Comparison of ENCODE assay signal across 8 cellular contexts in genomic region chr4:11095-11786, GRCh38. TPM values are rescaled to one million over a fixed set of nuclear protein-coding genes. Genes with fewer than 3 reads are reported as not detected.
DNase-seq lines count a peak whose midpoint lies in the region; ATAC-seq and TF ChIP-seq lines count a peak whose summit lies in the region.
"Not testable (repeated sequence)": the region's sequence is repeated elsewhere in the genome, so short reads cannot be mapped to it uniquely, and the experiment has no call there.
"Had no signal": no experiment of that assay in that cellular context is flagged by ENCODE, and none has a peak within 500 bp of the region (broad histone marks: within the 10 kb centered on the region; RNA-seq: fewer than 3 reads in every experiment).

No MANE protein-coding gene starts in this region.

- not testable (repeated sequence) for DNase-seq in activated CD8-positive, alpha-beta T cell treated with anti-CD3 and anti-CD28 coated beads, Interleukin-2, amount 10 ng/mL, durations not matched to agents 7 days and 5 days; left colon; sciatic nerve (ENCODE audit: low spot score); stimulated activated naive CD8-positive, alpha-beta T cell treated with anti-CD3 and anti-CD28 coated beads, Interleukin-15, amount 100 ng/mL, for 72 hours
- DNase-seq in fibroblast of villous mesenchyme (ENCODE audit: low read depth) = peak; percentile 47

- ATAC-seq in GM21737 (IDR thresholded peaks at IDR 0.05; ENCODE audit: unreplicated experiment) (peak; percentile 14), HG03095 (IDR thresholded peaks at IDR 0.05; ENCODE audit: unreplicated experiment) (peak; percentile 16), left colon (peak; percentile 47), sciatic nerve (peak; percentile 26)
- peak; percentile 20 for ATAC-seq in activated CD8-positive, alpha-beta T cell treated with anti-CD3 and anti-CD28 coated beads, Interleukin-2, amount 10 ng/mL, durations not matched to agents 7 days and 5 days
- ATAC-seq in stimulated activated naive CD8-positive, alpha-beta T cell treated with anti-CD3 and anti-CD28 coated beads, Interleukin-15, amount 100 ng/mL, for 72 hours = peak; percentile 59

- CTCF ChIA-PET in activated CD8-positive, alpha-beta T cell treated with anti-CD3 and anti-CD28 coated beads, Interleukin-2, amount 10 ng/mL, durations not matched to agents 7 days and 5 days (lab: Charles Lee) = not testable (repeated sequence)

- intact Hi-C loops in left colon (cut with DNase I, micrococcal nuclease); sciatic nerve (cut with DNase I): not testable (repeated sequence)

- not testable (repeated sequence) for H3K9me3 Mint-ChIP-seq in activated CD8-positive, alpha-beta T cell treated with anti-CD3 and anti-CD28 coated beads, Interleukin-2, amount 10 ng/mL, durations not matched to agents 7 days and 5 days (ENCODE audit: insufficient read depth); stimulated activated naive CD8-positive, alpha-beta T cell treated with anti-CD3 and anti-CD28 coated beads, Interleukin-15, amount 100 ng/mL, for 72 hours

- not testable (repeated sequence) for TF ChIP-seq CTCF in fibroblast of villous mesenchyme (IDR thresholded peaks at IDR 0.05; ENCODE audit: insufficient read depth, low read depth, low read length)

- H3K4me3 ChIP-seq in fibroblast of villous mesenchyme (ENCODE audit: low read depth, low read length) = peak overlapping the region; percentile 46

- POLR2A ChIA-PET in activated CD8-positive, alpha-beta T cell treated with anti-CD3 and anti-CD28 coated beads, Interleukin-2, amount 10 ng/mL, durations not matched to agents 7 days and 5 days (lab: Charles Lee) = not testable (repeated sequence)

- H3K27ac Mint-ChIP-seq in activated CD8-positive, alpha-beta T cell treated with anti-CD3 and anti-CD28 coated beads, Interleukin-2, amount 10 ng/mL, durations not matched to agents 7 days and 5 days; stimulated activated naive CD8-positive, alpha-beta T cell treated with anti-CD3 and anti-CD28 coated beads, Interleukin-15, amount 100 ng/mL, for 72 hours: not testable (repeated sequence)

- H3K4me1 Mint-ChIP-seq in activated CD8-positive, alpha-beta T cell treated with anti-CD3 and anti-CD28 coated beads, Interleukin-2, amount 10 ng/mL, durations not matched to agents 7 days and 5 days (ENCODE audit: low read depth); stimulated activated naive CD8-positive, alpha-beta T cell treated with anti-CD3 and anti-CD28 coated beads, Interleukin-15, amount 100 ng/mL, for 72 hours: not testable (repeated sequence)

- H3K4me3 Mint-ChIP-seq in activated CD8-positive, alpha-beta T cell treated with anti-CD3 and anti-CD28 coated beads, Interleukin-2, amount 10 ng/mL, durations not matched to agents 7 days and 5 days; stimulated activated naive CD8-positive, alpha-beta T cell treated with anti-CD3 and anti-CD28 coated beads, Interleukin-15, amount 100 ng/mL, for 72 hours: not testable (repeated sequence)

- not testable (repeated sequence) for H3K36me3 Mint-ChIP-seq in activated CD8-positive, alpha-beta T cell treated with anti-CD3 and anti-CD28 coated beads, Interleukin-2, amount 10 ng/mL, durations not matched to agents 7 days and 5 days (ENCODE audit: low read depth)

- H3K27me3 Mint-ChIP-seq in activated CD8-positive, alpha-beta T cell treated with anti-CD3 and anti-CD28 coated beads, Interleukin-2, amount 10 ng/mL, durations not matched to agents 7 days and 5 days (ENCODE audit: low read depth); stimulated activated naive CD8-positive, alpha-beta T cell treated with anti-CD3 and anti-CD28 coated beads, Interleukin-15, amount 100 ng/mL, for 72 hours: not testable (repeated sequence)

RNA-seq across cellular contexts. Expression of gene ZNF595, which starts 41.9 kb away (rescaled TPM):
- total RNA-seq in activated CD8-positive, alpha-beta T cell treated with anti-CD3 and anti-CD28 coated beads, Interleukin-2, amount 10 ng/mL, durations not matched to agents 7 days and 5 days = 1 to 10 TPM; 2.8 to 4.2 TPM
- total RNA-seq in fibroblast of villous mesenchyme (17.7 and 23.8 TPM in 2 replicates), left colon (10 to 100 TPM in 1 of 2 donors, 1 to 10 TPM in 1; 9.9 to 13.1 TPM), sciatic nerve (28.1 TPM)
- total RNA-seq: HepG2 had no signal
